9 cellular contexts compared by ENCODE assay signal in the genomic region with DNA sequence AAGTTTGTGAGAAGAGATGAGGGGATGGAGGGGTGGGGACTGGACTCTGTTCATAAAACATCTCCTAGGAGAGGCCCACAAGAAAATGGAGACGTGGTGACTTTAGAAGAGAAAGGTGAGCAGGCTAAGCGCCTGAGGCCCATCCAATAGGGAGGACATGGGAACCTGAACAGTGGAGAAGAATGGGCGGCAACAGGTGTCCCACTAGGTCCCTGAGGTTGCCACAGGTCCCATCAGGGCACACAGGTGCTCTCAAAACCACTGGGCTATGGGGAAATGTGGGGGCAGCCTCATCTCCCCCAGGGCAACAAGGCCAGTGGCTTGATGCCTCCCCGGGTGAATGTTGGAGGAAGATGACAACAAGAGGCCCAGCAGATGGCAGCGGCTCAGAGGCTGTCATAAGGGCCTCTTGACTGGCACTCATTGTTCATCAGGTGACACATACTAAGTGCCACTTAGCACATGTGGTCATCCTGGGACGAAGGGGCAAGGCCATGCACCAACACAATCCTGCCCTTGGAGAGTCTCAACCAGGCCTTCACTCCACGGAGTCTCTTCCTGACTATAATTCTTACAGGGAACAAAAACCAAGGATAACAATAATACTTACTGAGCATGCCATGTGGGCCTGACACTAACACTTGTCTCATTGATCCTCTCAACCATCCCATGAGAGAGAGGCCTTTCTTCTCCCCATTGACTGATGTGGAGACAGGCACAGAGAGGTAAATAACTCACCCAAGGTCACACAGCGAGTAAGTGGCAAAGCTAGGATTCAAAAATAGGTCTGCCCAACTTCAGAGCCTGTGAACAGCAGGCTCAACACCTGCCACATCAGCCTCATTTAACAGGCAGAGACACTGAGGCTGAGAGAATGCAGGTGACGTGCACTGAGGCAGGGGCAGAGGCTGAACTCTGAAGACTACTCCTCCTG. TPM values are rescaled to one million over a fixed set of nuclear protein-coding genes. Genes with fewer than 3 reads are reported as not detected.
DNase-seq lines count a peak whose midpoint lies in the region; ATAC-seq and TF ChIP-seq lines count a peak whose summit lies in the region.
"Had no signal": no experiment of that assay in that cellular context is flagged by ENCODE, and none has a peak within 500 bp of the region (broad histone marks: within the 10 kb centered on the region; RNA-seq: fewer than 3 reads in every experiment).

No MANE protein-coding gene starts in this region.

- no peak overlapping the region for H3K27ac Mint-ChIP-seq in immature natural killer cell

- H3K4me3 ChIP-seq in BE2C (ENCODE audit: low read depth, low read length) (no peak overlapping the region), HUES48 (ENCODE audit: low read depth, low read length) (no peak overlapping the region)
- H3K4me3 ChIP-seq: pancreas had no signal

- peak; percentile 19 for TF ChIP-seq CTCF in BE2C (IDR thresholded peaks at IDR 0.05; ENCODE audit: low read depth, low read length)

- H3K36me3 ChIP-seq in BE2C (no peaks in the 10 kb centered on the region), HUES48 (ENCODE audit: control insufficient read depth, insufficient read depth, low read length) (no peaks in the 10 kb centered on the region)
- H3K36me3 ChIP-seq: pancreas had no signal

- DNase-seq in BE2C (no peak), immature natural killer cell (peak in 2 of 3 donors; percentile 26 to 36), AG08395 (ENCODE audit: low spot score) (no peak), HK-2 (ENCODE audit: unreplicated experiment) (no peak)
- DNase-seq in activated CD4-positive, alpha-beta T cell treated with anti-CD3 and anti-CD28 coated beads, Interleukin-2, amount 50 U/mL, for 1 hour, result peak; percentile 21

- no peak for ATAC-seq in GM21381 (IDR thresholded peaks at IDR 0.05; ENCODE audit: unreplicated experiment)

- H3K4me1 ChIP-seq in BE2C, result peaks cover 4% of the 10 kb centered on the region; the same call in 1 of the 2 replicates
- peaks cover 50% of the 10 kb centered on the region for H3K4me1 ChIP-seq in HUES48 (ENCODE audit: control insufficient read depth, insufficient read depth, low read length)

- H3K9ac ChIP-seq in HUES48 (ENCODE audit: low read depth, low read length), result no peak overlapping the region

- H3K27me3 Mint-ChIP-seq in immature natural killer cell (ENCODE audit: low read depth in 3 of 3), result peaks cover 2 to 8% (median 5%) of the 10 kb centered on the region in 3 donors

- H3K36me3 Mint-ChIP-seq in immature natural killer cell, result no peaks in the 10 kb centered on the region

- peaks cover 0 to 3% of the 10 kb centered on the region in 2 donors for H3K4me1 Mint-ChIP-seq in immature natural killer cell

- no peak overlapping the region for H3K4me3 Mint-ChIP-seq in immature natural killer cell

- peak overlapping the region; percentile 74 for H3K27ac ChIP-seq in HUES48 (ENCODE audit: low read depth, low read length)
- peak overlapping the region; percentile 96 for H3K27ac ChIP-seq in temporal lobe (ENCODE audit: low read depth, low read length)

- no peaks in the 10 kb centered on the region for H3K9me3 Mint-ChIP-seq in immature natural killer cell

- no peaks in the 10 kb centered on the region for H3K9me3 ChIP-seq in BE2C
- H3K9me3 ChIP-seq in HUES48 (ENCODE audit: control insufficient read depth, insufficient read depth, low read length), result no peaks in the 10 kb centered on the region
- H3K9me3 ChIP-seq: pancreas had no signal

- no peaks in the 10 kb centered on the region for H3K27me3 ChIP-seq in BE2C
- no peaks in the 10 kb centered on the region for H3K27me3 ChIP-seq in HUES48 (ENCODE audit: control insufficient read depth, insufficient read depth, low read length)
- H3K27me3 ChIP-seq: pancreas had no signal

RNA-seq across cellular contexts. Expression of gene CUEDC1, which starts 38.0 kb away (rescaled TPM):
- polyA plus RNA-seq in BE2C (2012; ENCODE audit: insufficient read depth, insufficient read length, low read depth), result 19.9 TPM
- polyA plus RNA-seq in immature natural killer cell, result 1 to 10 TPM in 1 of 3 donors, under 1 TPM in 2; 0.43 to 2.5 (median 0.52) TPM
- total RNA-seq in temporal lobe, result 9.1 TPM

Comparison
In these comparisons a context has a peak if more than half of its experiments do, and no peak if none do; other contexts are left out.
1. DNase-seq: peak in activated CD4-positive, alpha-beta T cell treated with anti-CD3 and anti-CD28 coated beads, Interleukin-2, amount 50 U/mL, for 1 hour (single experiment) and immature natural killer cell (2 of 3); none in BE2C (single experiment), AG08395 (single experiment) and HK-2 (single experiment).